1 cellular context compared by ENCODE assay signal in genomic region chr16:17520567-17520966, GRCh38.
A peak's percentile ranks its signal among the peaks of the same experiment; 100 is the strongest.
TF ChIP-seq lines count a peak whose summit lies in the region.

No MANE protein-coding gene starts in this region.

TF ChIP-seq in IMR-90, 13 proteins besides CTCF, POLR2A, EP300 and RAD21:
- TF ChIP-seq CEBPB (IDR thresholded peaks at IDR 0.05; ENCODE audit: low read depth, low read length) (peak; percentile 93), BHLHE40 (IDR thresholded peaks at IDR 0.05; ENCODE audit: low read depth, low read length) (no peak), SMC3 (IDR thresholded peaks at IDR 0.05; ENCODE audit: low read depth, low read length) (no peak)
